ENCODE assay signal across 19 cellular contexts in genomic region chr1:165060285-165060793, GRCh38.
"Had no signal": no experiment of that assay in that cellular context is flagged by ENCODE, and none has a peak within 500 bp of the region (broad histone marks: within the 10 kb centered on the region; RNA-seq: fewer than 3 reads in every experiment).

No MANE protein-coding gene starts in this region.

- H3K4me1 ChIP-seq: colonic mucosa, right atrium auricular region had no signal

- H3K27ac Mint-ChIP-seq: naive thymus-derived CD8-positive, alpha-beta T cell had no signal

- H3K36me3 Mint-ChIP-seq: naive thymus-derived CD8-positive, alpha-beta T cell had no signal

- ATAC-seq: esophagus mucosa; heart right ventricle; mucosa of descending colon; naive thymus-derived CD8-positive, alpha-beta T cell had no signal

- H3K27ac ChIP-seq: colonic mucosa, heart right ventricle, right atrium auricular region had no signal

- H3K27me3 ChIP-seq: colonic mucosa, heart right ventricle, right atrium auricular region, sigmoid colon had no signal

- FAIRE-seq: islet of Langerhans, urothelium cell line had no signal

- H3K4me1 Mint-ChIP-seq: naive thymus-derived CD8-positive, alpha-beta T cell; neural crest cell had no signal

- DNase-seq: cerebellar nuclear complex; colonic mucosa; dermis blood vessel endothelial cell; foreskin melanocyte; heart right ventricle; hypothalamus; kidney glomerular epithelial cell; mucosa of descending colon; naive thymus-derived CD8-positive, alpha-beta T cell; sigmoid colon; stimulated activated CD4-positive, alpha-beta T cell treated with anti-CD3 and anti-CD28 coated beads, Interleukin-12 subunit alpha, Interleukin-12 subunit beta, amount 100 ng/mL, for 4 hours; stimulated activated naive CD4-positive, alpha-beta T cell treated with Interleukin-2 at 50 U/mL for 16 hours; trophoblast cell had no signal

- H3K9me3 Mint-ChIP-seq: neural crest cell had no signal

- H3K9me3 ChIP-seq: colonic mucosa, heart right ventricle, mucosa of descending colon, right atrium auricular region, sigmoid colon had no signal

- H3K4me3 ChIP-seq: colonic mucosa, heart right ventricle, mucosa of descending colon, right atrium auricular region, sigmoid colon, skin epidermis had no signal

- H3K36me3 ChIP-seq: colonic mucosa, heart right ventricle, right atrium auricular region, sigmoid colon had no signal

- H3K4me3 Mint-ChIP-seq: naive thymus-derived CD8-positive, alpha-beta T cell; neural crest cell had no signal
